1 cellular context compared by ENCODE assay signal in genomic region chr20:3408251-3408637, GRCh38.
TF ChIP-seq lines count a peak whose summit lies in the region.

No MANE protein-coding gene starts in this region.

TF ChIP-seq in GM12878, 131 proteins besides CTCF, POLR2A, EP300 and RAD21 (continued from another document):
- TF ChIP-seq CUX1 (IDR thresholded peaks at IDR 0.05; ENCODE audit: insufficient replicate concordance, low read depth, low read length) (no peak), BACH1 (IDR thresholded peaks at IDR 0.05; ENCODE audit: borderline replicate concordance) (no peak), ESRRA (IDR thresholded peaks at IDR 0.05; ENCODE audit: low read length) (no peak), ZNF592 (IDR thresholded peaks at IDR 0.05) (no peak), CHD4 (IDR thresholded peaks at IDR 0.05) (no peak), HDAC6 (IDR thresholded peaks at IDR 0.05; ENCODE audit: unreplicated experiment) (no peak), EGR1 (IDR thresholded peaks at IDR 0.05; ENCODE audit: borderline replicate concordance in 1 of 2, low read depth in 2 of 2, low read length in 2 of 2) (no peak), ZZZ3 (IDR thresholded peaks at IDR 0.05; ENCODE audit: control insufficient read depth, insufficient read length, low read depth) (no peak), MYC (IDR thresholded peaks at IDR 0.05; ENCODE audit: insufficient read depth, insufficient read length, insufficient replicate concordance, low read length, severe bottlenecking) (no peak), ZBTB4 (CRISPR knock-in tag; IDR thresholded peaks at IDR 0.05) (no peak), TCF3 (IDR thresholded peaks at IDR 0.05; ENCODE audit: borderline replicate concordance, insufficient read depth, low read depth, low read length) (no peak), IRF5 (IDR thresholded peaks at IDR 0.05; ENCODE audit: borderline replicate concordance) (no peak), KAT2A (conservative IDR thresholded peaks at IDR 0.05; ENCODE audit: control insufficient read depth, low read depth, low read length) (no peak), SPI1 (IDR thresholded peaks at IDR 0.05; ENCODE audit: borderline replicate concordance, insufficient read depth, low read depth, low read length) (no peak), ATF2 (IDR thresholded peaks at IDR 0.05; ENCODE audit: low read length) (no peak), ZNF217 (IDR thresholded peaks at IDR 0.05) (no peak), CHD2 (IDR thresholded peaks at IDR 0.05; ENCODE audit: borderline replicate concordance, low read depth, low read length) (no peak)
